In genomic region chr7:39541493-39541892, GRCh38 we compare ENCODE assay signal across 23 cellular contexts.
"Had no signal": no experiment of that assay in that cellular context is flagged by ENCODE, and none has a peak within 500 bp of the region (broad histone marks: within the 10 kb centered on the region; RNA-seq: fewer than 3 reads in every experiment).

No MANE protein-coding gene starts in this region.

- H3K27me3 ChIP-seq: dorsolateral prefrontal cortex, esophagus squamous epithelium, hepatocyte, neutrophil, pancreas, suprapubic skin, transverse colon, vagina had no signal

- H3K27me3 Mint-ChIP-seq: progenitor cell of endocrine pancreas had no signal

- H3K4me3 ChIP-seq: dorsolateral prefrontal cortex, esophagus squamous epithelium, hepatocyte, lung, pancreas, smooth muscle cell, suprapubic skin, transverse colon, vagina had no signal

- H3K36me3 Mint-ChIP-seq: memory B cell, natural killer cell had no signal

- H3K9me3 ChIP-seq: neutrophil, pancreas, suprapubic skin, transverse colon, vagina had no signal

- H3K27ac Mint-ChIP-seq: memory B cell, natural killer cell, progenitor cell of endocrine pancreas had no signal

- H3K4me1 ChIP-seq: pancreas, suprapubic skin, vagina had no signal

- H3K36me3 ChIP-seq: esophagus squamous epithelium, neutrophil, pancreas, suprapubic skin, transverse colon, vagina had no signal

- H3K27ac ChIP-seq: dorsolateral prefrontal cortex, esophagus squamous epithelium, hepatocyte, neutrophil, pancreas, suprapubic skin, transverse colon, vagina had no signal

- H3K4me1 Mint-ChIP-seq: memory B cell; natural killer cell; neural crest cell; stimulated activated naive CD8-positive, alpha-beta T cell treated with anti-CD3 and anti-CD28 coated beads, Interleukin-15, amount 100 ng/mL, for 72 hours had no signal

- H3K9me3 Mint-ChIP-seq: natural killer cell; stimulated activated naive CD8-positive, alpha-beta T cell treated with anti-CD3 and anti-CD28 coated beads, Interleukin-15, amount 100 ng/mL, for 72 hours had no signal

- DNase-seq: dorsolateral prefrontal cortex; effector CD4-positive, alpha-beta T cell; esophagus squamous epithelium; foreskin melanocyte; kidney; natural killer cell; pancreas; stimulated activated CD4-positive, alpha-beta T cell treated with anti-CD3 and anti-CD28 coated beads, Interleukin-12 subunit alpha, Interleukin-12 subunit beta, amount 100 ng/mL, for 4 hours; stimulated activated CD4-positive, alpha-beta T cell treated with anti-CD3 and anti-CD28 coated beads, Interleukin-1b, Interleukin-23, amount 100 ng/mL, for 48 hours; stimulated activated CD4-positive, alpha-beta T cell treated with anti-CD3 and anti-CD28 coated beads, Interleukin-4, amount 100 ng/mL, for 1 hour; stimulated activated CD8-positive, alpha-beta memory T cell treated with anti-CD3 and anti-CD28 coated beads, Interleukin-4, amount 100 ng/mL, for 48 hours; stimulated activated naive CD4-positive, alpha-beta T cell; stimulated activated naive CD8-positive, alpha-beta T cell treated with anti-CD3 and anti-CD28 coated beads, Interleukin-15, amount 100 ng/mL, for 72 hours; transverse colon had no signal

- H3K4me3 Mint-ChIP-seq: memory B cell; natural killer cell; neural crest cell; stimulated activated naive CD8-positive, alpha-beta T cell treated with anti-CD3 and anti-CD28 coated beads, Interleukin-15, amount 100 ng/mL, for 72 hours had no signal
